15 cellular contexts compared by ENCODE assay signal in genomic region chr22:47093720-47094119, GRCh38.
DNase-seq lines count a peak whose midpoint lies in the region; ATAC-seq and TF ChIP-seq lines count a peak whose summit lies in the region.
"Had no signal": no experiment of that assay in that cellular context is flagged by ENCODE, and none has a peak within 500 bp of the region (broad histone marks: within the 10 kb centered on the region; RNA-seq: fewer than 3 reads in every experiment).

No MANE protein-coding gene starts in this region.

- TF ChIP-seq CTCF in HEK293 (tag by site-specific recombination; IDR thresholded peaks at IDR 0.05) (no peak), thyroid gland (IDR thresholded peaks at IDR 0.05) (no peak)

- ATAC-seq in left lobe of liver = no peak
- ATAC-seq in GM21381 (IDR thresholded peaks at IDR 0.05; ENCODE audit: unreplicated experiment) = no peak

- H3K9me3 ChIP-seq in HEK293 (ENCODE audit: control insufficient read depth, insufficient read depth, low read depth, low read length) (no peaks in the 10 kb centered on the region), SJSA1 (replicated peaks) (0 out of 2 replicates have a peak, but pooled peaks cover 10% of the 10 kb centered on the region), thyroid gland (no peaks in the 10 kb centered on the region)

- no peaks in the 10 kb centered on the region for H3K36me3 ChIP-seq in HEK293 (ENCODE audit: control insufficient read depth in 2 of 2, insufficient read depth in 1 of 2, low read length in 2 of 2)
- H3K36me3 ChIP-seq in SJSA1 = peaks cover 6% of the 10 kb centered on the region; the same call in 1 of the 2 replicates
- H3K36me3 ChIP-seq in thyroid gland = no peaks in the 10 kb centered on the region

- no peak overlapping the region for H3K27ac ChIP-seq in HEK293 (ENCODE audit: extremely low read depth, low read depth, low read length)
- peak overlapping the region; percentile 41; the same call in 1 of the 2 replicates for H3K27ac ChIP-seq in SJSA1
- peak overlapping the region; percentile 77 to 99 (median 95) for H3K27ac ChIP-seq in thyroid gland
- H3K27ac ChIP-seq: GM23248 had no signal

- 95 to 99% methylated on average over 4 of the region's 4 CpGs for WGBS in thyroid gland, 2 donors

- no peak for TF ChIP-seq POLR2A in thyroid gland (IDR thresholded peaks at IDR 0.05)

- DNase-seq in SJSA1 (ENCODE audit: low read depth in 1 of 2, low spot score in 2 of 2) = no peak
- DNase-seq in left lobe of liver (ENCODE audit: low spot score) = peak; percentile 1
- no peak for DNase-seq in thyroid gland
- DNase-seq in DMS79 (lab: John Stamatoyannopoulos, UW) = no peak
- no peak for DNase-seq in activated naive CD8-positive, alpha-beta T cell treated with anti-CD3 and anti-CD28 coated beads for 36 hours
- DNase-seq: C1 segment of cervical spinal cord; Calu3; CD4-positive, alpha-beta memory T cell; COR-L47; DMS53; DND-41; GM23248; HCEC 1CT had no signal

- H3K4me1 ChIP-seq in HEK293 (ENCODE audit: control insufficient read depth, insufficient read depth, low read length) (no peaks in the 10 kb centered on the region), SJSA1 (replicated peaks) (peaks cover 38% of the 10 kb centered on the region), thyroid gland (peaks cover 34 to 39% of the 10 kb centered on the region in 2 donors)

- peaks cover 37% of the 10 kb centered on the region for H3K36me3 Mint-ChIP-seq in activated naive CD8-positive, alpha-beta T cell treated with anti-CD3 and anti-CD28 coated beads for 36 hours

- H3K27me3 ChIP-seq in SJSA1 (replicated peaks) (no peaks in the 10 kb centered on the region), thyroid gland (no peaks in the 10 kb centered on the region)

- POLR2A ChIA-PET in HEK293 (lab: Yijun Ruan, JAX) = no interaction called here

- CTCF ChIA-PET in HEK293 (lab: Yijun Ruan, JAX) = interaction anchor here (0.6 kb wide), 2 partner anchors 19 to 31 kb away, joined by 3 read pairs; no protein-coding TSS in a partner anchor

- H3K9me3 Mint-ChIP-seq in activated naive CD8-positive, alpha-beta T cell treated with anti-CD3 and anti-CD28 coated beads for 36 hours = peaks cover 2% of the 10 kb centered on the region

- intact Hi-C loops in thyroid gland (cut with DNase I) = no loop called here

- no peak overlapping the region for H3K27ac Mint-ChIP-seq in activated naive CD8-positive, alpha-beta T cell treated with anti-CD3 and anti-CD28 coated beads for 36 hours

- no peak overlapping the region for H3K4me3 Mint-ChIP-seq in activated naive CD8-positive, alpha-beta T cell treated with anti-CD3 and anti-CD28 coated beads for 36 hours
- H3K4me3 Mint-ChIP-seq: CD4-positive, alpha-beta memory T cell had no signal

- H3K4me3 ChIP-seq in HEK293 (ENCODE audit: low read depth, low read length) = no peak overlapping the region
- no peak overlapping the region for H3K4me3 ChIP-seq in SJSA1
- no peak overlapping the region for H3K4me3 ChIP-seq in thyroid gland (replicated peaks in 1 of 3)
- H3K4me3 ChIP-seq: GM23248 had no signal

- H3K27me3 Mint-ChIP-seq in activated naive CD8-positive, alpha-beta T cell treated with anti-CD3 and anti-CD28 coated beads for 36 hours = no peaks in the 10 kb centered on the region
- H3K27me3 Mint-ChIP-seq: CD4-positive, alpha-beta memory T cell had no signal

- H3K4me1 Mint-ChIP-seq in activated naive CD8-positive, alpha-beta T cell treated with anti-CD3 and anti-CD28 coated beads for 36 hours = peaks cover 28% of the 10 kb centered on the region

TF ChIP-seq in HEK293, 187 proteins besides CTCF, POLR2A, EP300 and RAD21:
- TF ChIP-seq ZNF19 (tag by site-specific recombination; IDR thresholded peaks at IDR 0.05; ENCODE audit: low read depth) (no peak), SETDB1 (IDR thresholded peaks at IDR 0.05; ENCODE audit: insufficient read length, low read length) (peak; percentile 34)
